1 cellular context compared by ENCODE assay signal in the genomic region with DNA sequence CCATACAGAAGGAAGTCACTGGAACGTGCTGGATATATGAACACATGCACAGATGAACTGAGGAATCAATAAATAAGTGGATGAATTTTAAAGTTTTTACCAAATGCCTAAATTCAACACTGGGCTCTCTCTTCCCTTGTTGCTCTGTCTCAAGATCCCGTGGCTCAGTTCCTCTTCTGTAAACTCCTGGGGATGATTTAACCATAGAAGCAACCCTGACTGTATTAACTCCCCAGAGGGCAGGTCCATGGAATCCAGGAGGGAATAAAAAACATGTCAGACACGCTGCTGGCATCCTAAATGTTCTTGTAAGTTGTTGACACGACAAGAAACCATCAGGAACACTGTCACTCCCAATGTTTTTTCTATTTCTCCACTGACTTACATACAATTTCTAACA.
A peak's percentile ranks its signal among the peaks of the same experiment; 100 is the strongest.
TF ChIP-seq lines count a peak whose summit lies in the region.

No MANE protein-coding gene starts in this region.

TF ChIP-seq in GM12878, 131 proteins besides CTCF, POLR2A, EP300 and RAD21:
- TF ChIP-seq NFIC (IDR thresholded peaks at IDR 0.05; ENCODE audit: low read depth, low read length) (no peak), RCOR1 (conservative IDR thresholded peaks at IDR 0.05; ENCODE audit: low read depth, low read length) (no peak), SPI1 (IDR thresholded peaks at IDR 0.05; ENCODE audit: borderline replicate concordance, insufficient read depth, low read depth, low read length) (peak; percentile 54; the same call in 1 of the 2 replicates)
- TF ChIP-seq, protein P1, sequence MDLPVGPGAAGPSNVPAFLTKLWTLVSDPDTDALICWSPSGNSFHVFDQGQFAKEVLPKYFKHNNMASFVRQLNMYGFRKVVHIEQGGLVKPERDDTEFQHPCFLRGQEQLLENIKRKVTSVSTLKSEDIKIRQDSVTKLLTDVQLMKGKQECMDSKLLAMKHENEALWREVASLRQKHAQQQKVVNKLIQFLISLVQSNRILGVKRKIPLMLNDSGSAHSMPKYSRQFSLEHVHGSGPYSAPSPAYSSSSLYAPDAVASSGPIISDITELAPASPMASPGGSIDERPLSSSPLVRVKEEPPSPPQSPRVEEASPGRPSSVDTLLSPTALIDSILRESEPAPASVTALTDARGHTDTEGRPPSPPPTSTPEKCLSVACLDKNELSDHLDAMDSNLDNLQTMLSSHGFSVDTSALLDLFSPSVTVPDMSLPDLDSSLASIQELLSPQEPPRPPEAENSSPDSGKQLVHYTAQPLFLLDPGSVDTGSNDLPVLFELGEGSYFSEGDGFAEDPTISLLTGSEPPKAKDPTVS (IDR thresholded peaks at IDR 0.05; ENCODE audit: low read depth, low read length), result no peak
